In the genomic region with DNA sequence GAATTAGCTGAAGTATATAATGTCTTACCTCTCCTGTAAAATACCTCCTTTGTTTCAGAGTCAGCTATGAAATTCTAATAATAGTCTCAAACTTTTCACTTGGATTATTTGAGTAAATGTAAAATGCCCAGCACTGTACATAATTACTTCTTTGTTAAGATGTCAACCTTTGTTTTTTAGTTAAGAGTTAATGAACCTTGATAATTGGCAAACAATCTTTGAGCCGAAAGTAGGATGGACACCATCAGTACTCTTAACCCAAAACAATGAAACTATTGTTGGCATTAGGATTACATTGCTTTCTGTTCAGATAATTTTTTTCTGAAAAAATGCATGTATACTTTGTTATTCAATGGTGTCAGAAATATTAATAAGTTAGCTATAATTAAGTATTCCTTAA, we compare ENCODE assay signal across 22 cellular contexts. TPM values are rescaled to one million over a fixed set of nuclear protein-coding genes. Genes with fewer than 3 reads are reported as not detected.
DNase-seq lines count a peak whose midpoint lies in the region; ATAC-seq, FAIRE-seq and TF ChIP-seq lines count a peak whose summit lies in the region.
"Had no signal": no experiment of that assay in that cellular context is flagged by ENCODE, and none has a peak within 500 bp of the region (broad histone marks: within the 10 kb centered on the region; RNA-seq: fewer than 3 reads in every experiment).

No MANE protein-coding gene starts in this region.

- ATAC-seq in A549 (no peak), GM19324 (IDR thresholded peaks at IDR 0.05; ENCODE audit: low FRiP score, unreplicated experiment) (no peak), HG02798 (IDR thresholded peaks at IDR 0.05; ENCODE audit: poor library complexity, unreplicated experiment) (no peak)
- ATAC-seq: HCT116 had no signal

- CTCF ChIA-PET in A549 (lab: Yijun Ruan, JAX): interaction anchor here (0.6 to 1.2 kb wide), 2 partner anchors 8 to 15 kb away, joined by 3 read pairs; no protein-coding TSS in a partner anchor

- H3K9me3 Mint-ChIP-seq in neural progenitor cell: peaks cover 3% of the 10 kb centered on the region
- H3K9me3 Mint-ChIP-seq in glutamatergic neuron (ENCODE audit: unreplicated experiment): peaks cover 13% of the 10 kb centered on the region
- H3K9me3 Mint-ChIP-seq: CD4-positive, alpha-beta T cell; HFFc6; IgD-negative memory B cell had no signal

- H3K4me1 Mint-ChIP-seq in neural progenitor cell: peaks cover 20% of the 10 kb centered on the region
- H3K4me1 Mint-ChIP-seq in glutamatergic neuron (ENCODE audit: low read depth, unreplicated experiment): peaks cover 13% of the 10 kb centered on the region

- FAIRE-seq in A549 (lab: Jason Lieb, UNC): peak; percentile 54
- FAIRE-seq: GM12892, GM18507, HTR-8/SVneo had no signal

- TF ChIP-seq CTCF in A549 (IDR thresholded peaks at IDR 0.05) (no peak), neural progenitor cell (IDR thresholded peaks at IDR 0.05) (no peak), glutamatergic neuron (IDR thresholded peaks at IDR 0.05; ENCODE audit: partially characterized antibody, unreplicated experiment) (no peak)

- 88% methylated on average over 1 of the region's 1 CpG for WGBS in A549 (ENCODE audit: missing lambda C conversion rate)

- no peak for TF ChIP-seq POLR2A in A549 (IDR thresholded peaks at IDR 0.05; ENCODE audit: low read length)

- H3K4me2 ChIP-seq in A549: no peak overlapping the region
- peak overlapping the region; percentile 91 for H3K4me2 ChIP-seq in neural progenitor cell

- peaks cover 40% of the 10 kb centered on the region for H3K79me2 ChIP-seq in neural progenitor cell (ENCODE audit: low read depth)

- no peaks in the 10 kb centered on the region for H3K27me3 ChIP-seq in neural progenitor cell

- H3K4me3 Mint-ChIP-seq in neural progenitor cell (no peak overlapping the region), glutamatergic neuron (ENCODE audit: unreplicated experiment) (no peak overlapping the region)
- H3K4me3 Mint-ChIP-seq: CD4-positive, alpha-beta T cell; HFFc6 had no signal

- no peak for TF ChIP-seq RAD21 in A549 (conservative IDR thresholded peaks at IDR 0.05 in 1 of 2, IDR thresholded peaks at IDR 0.05 in 1 of 2)

- H3K27ac ChIP-seq in A549 (no peak overlapping the region), neural progenitor cell (no peak overlapping the region)
- H3K27ac ChIP-seq: C4-2B had no signal

- H3K27me3 Mint-ChIP-seq in neural progenitor cell (ENCODE audit: insufficient read depth, low read depth): no peaks in the 10 kb centered on the region
- H3K27me3 Mint-ChIP-seq in glutamatergic neuron (ENCODE audit: unreplicated experiment): peaks cover 11% of the 10 kb centered on the region

- H3F3A ChIP-seq in neural progenitor cell (ENCODE audit: low read depth): peaks cover 23% of the 10 kb centered on the region

- H3K4me1 ChIP-seq in A549 (peaks cover 10% of the 10 kb centered on the region), neural progenitor cell (peaks cover 23% of the 10 kb centered on the region)

- POLR2A ChIA-PET in A549 (lab: Yijun Ruan, JAX): no interaction called here

- no peaks in the 10 kb centered on the region for H3K36me3 ChIP-seq in neural progenitor cell

- H3K9ac ChIP-seq in neural progenitor cell: no peak overlapping the region

- H4K20me1 ChIP-seq in neural progenitor cell (ENCODE audit: low read depth): peaks cover 12% of the 10 kb centered on the region

- no peak overlapping the region for H3K27ac Mint-ChIP-seq in neural progenitor cell
- no peak overlapping the region for H3K27ac Mint-ChIP-seq in glutamatergic neuron (ENCODE audit: unreplicated experiment)
- H3K27ac Mint-ChIP-seq: CD4-positive, alpha-beta T cell; HFFc6; IgD-negative memory B cell had no signal

- H3K36me3 Mint-ChIP-seq in neural progenitor cell (peaks cover 7% of the 10 kb centered on the region), glutamatergic neuron (ENCODE audit: unreplicated experiment) (no peaks in the 10 kb centered on the region)
- H3K36me3 Mint-ChIP-seq: IgD-negative memory B cell had no signal

- no peak overlapping the region for H3K4me3 ChIP-seq in A549
- no peak overlapping the region for H3K4me3 ChIP-seq in neural progenitor cell

- no peak overlapping the region for H2AFZ ChIP-seq in neural progenitor cell (replicated peaks)

- H3K9me3 ChIP-seq in A549 (no peaks in the 10 kb centered on the region), neural progenitor cell (ENCODE audit: low read depth) (no peaks in the 10 kb centered on the region)

- no peak for TF ChIP-seq EP300 in A549 (IDR thresholded peaks at IDR 0.05)

- DNase-seq in A549 (ENCODE audit: low read depth in 1 of 2, low spot score in 1 of 2) (no peak), COR-L47 (lab: John Stamatoyannopoulos, UW) (peak; percentile 9), NCI-H69 (lab: John Stamatoyannopoulos, UW) (peak; percentile 57), neural progenitor cell (ENCODE audit: low spot score) (peak; percentile 11), NCI-H146 treated with DMSO at 0.1 percent for 48 hours (lab: John Stamatoyannopoulos, UW; ENCODE audit: unreplicated experiment) (no peak), glutamatergic neuron (no peak)
- DNase-seq: AML-193; CD4-positive, alpha-beta T cell; DMS153; DMS79; GDM1; GOT3; H7; HFFc6 had no signal

TF ChIP-seq in A549, 52 proteins besides CTCF, POLR2A, EP300 and RAD21:
- TF ChIP-seq, protein P1, sequence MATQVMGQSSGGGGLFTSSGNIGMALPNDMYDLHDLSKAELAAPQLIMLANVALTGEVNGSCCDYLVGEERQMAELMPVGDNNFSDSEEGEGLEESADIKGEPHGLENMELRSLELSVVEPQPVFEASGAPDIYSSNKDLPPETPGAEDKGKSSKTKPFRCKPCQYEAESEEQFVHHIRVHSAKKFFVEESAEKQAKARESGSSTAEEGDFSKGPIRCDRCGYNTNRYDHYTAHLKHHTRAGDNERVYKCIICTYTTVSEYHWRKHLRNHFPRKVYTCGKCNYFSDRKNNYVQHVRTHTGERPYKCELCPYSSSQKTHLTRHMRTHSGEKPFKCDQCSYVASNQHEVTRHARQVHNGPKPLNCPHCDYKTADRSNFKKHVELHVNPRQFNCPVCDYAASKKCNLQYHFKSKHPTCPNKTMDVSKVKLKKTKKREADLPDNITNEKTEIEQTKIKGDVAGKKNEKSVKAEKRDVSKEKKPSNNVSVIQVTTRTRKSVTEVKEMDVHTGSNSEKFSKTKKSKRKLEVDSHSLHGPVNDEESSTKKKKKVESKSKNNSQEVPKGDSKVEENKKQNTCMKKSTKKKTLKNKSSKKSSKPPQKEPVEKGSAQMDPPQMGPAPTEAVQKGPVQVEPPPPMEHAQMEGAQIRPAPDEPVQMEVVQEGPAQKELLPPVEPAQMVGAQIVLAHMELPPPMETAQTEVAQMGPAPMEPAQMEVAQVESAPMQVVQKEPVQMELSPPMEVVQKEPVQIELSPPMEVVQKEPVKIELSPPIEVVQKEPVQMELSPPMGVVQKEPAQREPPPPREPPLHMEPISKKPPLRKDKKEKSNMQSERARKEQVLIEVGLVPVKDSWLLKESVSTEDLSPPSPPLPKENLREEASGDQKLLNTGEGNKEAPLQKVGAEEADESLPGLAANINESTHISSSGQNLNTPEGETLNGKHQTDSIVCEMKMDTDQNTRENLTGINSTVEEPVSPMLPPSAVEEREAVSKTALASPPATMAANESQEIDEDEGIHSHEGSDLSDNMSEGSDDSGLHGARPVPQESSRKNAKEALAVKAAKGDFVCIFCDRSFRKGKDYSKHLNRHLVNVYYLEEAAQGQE (IDR thresholded peaks at IDR 0.05): no peak

RNA-seq across cellular contexts. Expression of a gene that starts 3.0 kb away (rescaled TPM):
- 36.6 and 38.4 TPM in 2 replicates for polyA plus RNA-seq in A549 (2011; rRNA removed)
- 5.4 and 7.8 TPM in 2 replicates for polyA plus RNA-seq in A549 (2012; cell fraction: cytosol; rRNA removed)
- polyA plus RNA-seq in A549 (2012; cell fraction: nucleus; rRNA removed): 4.1 and 5.1 TPM in 2 replicates
- polyA plus RNA-seq in A549 (2017; fragmentation: RNase III; extraction: RNeasy Plus Mini Kit Qiagen cat#74134 plus additional on column Dnase treatment): 28.3 to 33.2 TPM (median 29.8 TPM) in 3 replicates
- polyA minus RNA-seq in A549 (2011; rRNA and poly(A)+ RNA removed): 33.9 and 34.1 TPM in 2 replicates
- total RNA-seq in neural progenitor cell (ENCODE audit: low replicate concordance): 39.8 and 71.5 TPM in 2 replicates
- total RNA-seq in glutamatergic neuron (ENCODE audit: unreplicated experiment): 22.6 TPM

Comparison
In these comparisons a context has a peak if more than half of its experiments do, and no peak if none do; other contexts are left out.
1. DNase-seq: peak in COR-L47 (single experiment), NCI-H69 (single experiment) and neural progenitor cell (single experiment); none in A549 (0 of 2), NCI-H146 treated with DMSO at 0.1 percent for 48 hours (single experiment) and glutamatergic neuron (single experiment).